1 cellular context compared by ENCODE assay signal in genomic region chr17:28576758-28577465, GRCh38.
TF ChIP-seq lines count a peak whose summit lies in the region.

Gene ALDOC (minus strand): TSS chr17:28576895. CDS start chr17:28575532, 1,363 bp downstream.

TF ChIP-seq in HepG2, 621 proteins besides CTCF, POLR2A, EP300 and RAD21 (continued from another document and continues in another):
- TF ChIP-seq BCLAF1 (IDR thresholded peaks at IDR 0.05) (no peak), MED1 (CRISPR knock-in tag; IDR thresholded peaks at IDR 0.05) (peak; percentile 86), ZNF318 (CRISPR knock-in tag; IDR thresholded peaks at IDR 0.05) (no peak), RFX5 (IDR thresholded peaks at IDR 0.05; ENCODE audit: low read depth, low read length) (no peak), MYNN (CRISPR knock-in tag; IDR thresholded peaks at IDR 0.05; ENCODE audit: low read depth) (no peak), MLXIP (CRISPR knock-in tag; IDR thresholded peaks at IDR 0.05; ENCODE audit: borderline replicate concordance) (peak; percentile 50; the same call in 1 of the 2 replicates), CENPX (CRISPR knock-in tag; IDR thresholded peaks at IDR 0.05) (no peak), KAT8 (CRISPR knock-in tag; IDR thresholded peaks at IDR 0.05) (peak; percentile 47; the same call in 1 of the 2 replicates), ZNF460 (CRISPR knock-in tag; IDR thresholded peaks at IDR 0.05; ENCODE audit: borderline replicate concordance) (no peak), HDAC1 (CRISPR knock-in tag; IDR thresholded peaks at IDR 0.05) (no peak), KLF6 (CRISPR knock-in tag; IDR thresholded peaks at IDR 0.05) (peak; percentile 73; the same call in 1 of the 2 replicates), RORA (CRISPR knock-in tag; IDR thresholded peaks at IDR 0.05) (no peak), ZNF234 (CRISPR knock-in tag; conservative IDR thresholded peaks at IDR 0.05) (no peak), KDM1A (CRISPR knock-in tag; IDR thresholded peaks at IDR 0.05) (no peak; the same call in 1 of the 2 replicates), PHF20 (CRISPR knock-in tag; IDR thresholded peaks at IDR 0.05) (no peak), ZNF556 (CRISPR knock-in tag; IDR thresholded peaks at IDR 0.05; ENCODE audit: borderline replicate concordance) (no peak), MAFG (CRISPR knock-in tag; IDR thresholded peaks at IDR 0.05) (no peak), STAG1 (CRISPR knock-in tag; IDR thresholded peaks at IDR 0.05) (no peak), ZKSCAN5 (CRISPR knock-in tag; IDR thresholded peaks at IDR 0.05) (no peak), ZNF143 (CRISPR knock-in tag; IDR thresholded peaks at IDR 0.05) (no peak), ZBTB42 (CRISPR knock-in tag; IDR thresholded peaks at IDR 0.05) (no peak), MTF2 (CRISPR knock-in tag; IDR thresholded peaks at IDR 0.05; ENCODE audit: borderline replicate concordance) (no peak), TCF7 (IDR thresholded peaks at IDR 0.05; ENCODE audit: low read depth) (no peak), ZNF761 (CRISPR knock-in tag; conservative IDR thresholded peaks at IDR 0.05) (no peak), ZNF331 (CRISPR knock-in tag; IDR thresholded peaks at IDR 0.05) (peak; percentile 88; the same call in 1 of the 2 replicates), ZNF138 (CRISPR knock-in tag; IDR thresholded peaks at IDR 0.05; ENCODE audit: low read depth) (0 out of 2 replicates have a peak, but pooled peaks have one; percentile 50), SETDB1 (CRISPR knock-in tag; IDR thresholded peaks at IDR 0.05; ENCODE audit: borderline replicate concordance) (no peak), CREB3 (CRISPR knock-in tag; IDR thresholded peaks at IDR 0.05) (no peak), ZNF510 (CRISPR knock-in tag; IDR thresholded peaks at IDR 0.05; ENCODE audit: low read depth) (no peak), FOXC1 (CRISPR knock-in tag; IDR thresholded peaks at IDR 0.05; ENCODE audit: borderline replicate concordance) (no peak), ZNF691 (CRISPR knock-in tag; IDR thresholded peaks at IDR 0.05; ENCODE audit: borderline replicate concordance, low read depth) (no peak), ZNF614 (CRISPR knock-in tag; IDR thresholded peaks at IDR 0.05; ENCODE audit: borderline replicate concordance) (peak; percentile 78; the same call in 1 of the 2 replicates), ZNF597 (CRISPR knock-in tag; IDR thresholded peaks at IDR 0.05) (no peak), MXD4 (CRISPR knock-in tag; IDR thresholded peaks at IDR 0.05) (peak; percentile 80; the same call in 1 of the 2 replicates), ARNTL (CRISPR knock-in tag; IDR thresholded peaks at IDR 0.05) (peak; percentile 90), ZMAT5 (CRISPR knock-in tag; IDR thresholded peaks at IDR 0.05; ENCODE audit: borderline replicate concordance, low read depth) (no peak), CAMTA2 (CRISPR knock-in tag; IDR thresholded peaks at IDR 0.05; ENCODE audit: borderline replicate concordance) (no peak), CEBPB (IDR thresholded peaks at IDR 0.05; ENCODE audit: borderline replicate concordance, low read depth, low read length) (no peak), ZNF205 (CRISPR knock-in tag; IDR thresholded peaks at IDR 0.05) (peak; percentile 95), SOX6 (IDR thresholded peaks at IDR 0.05) (no peak), SOX6 (CRISPR knock-in tag; IDR thresholded peaks at IDR 0.05) (peak; percentile 77), MTF1 (CRISPR knock-in tag; IDR thresholded peaks at IDR 0.05) (no peak), TRIM22 (IDR thresholded peaks at IDR 0.05) (no peak), SOX13 (IDR thresholded peaks at IDR 0.05) (no peak), SOX13 (CRISPR knock-in tag; conservative IDR thresholded peaks at IDR 0.05 in 1 of 2, IDR thresholded peaks at IDR 0.05 in 1 of 2) (peak in 1 of 2 experiments; percentile 75; a peak in 2 of 4 replicates), KDM3A (CRISPR knock-in tag; IDR thresholded peaks at IDR 0.05; ENCODE audit: low read depth) (no peak; the same call in 1 of the 2 replicates), HNRNPK (IDR thresholded peaks at IDR 0.05; ENCODE audit: low read depth, low read length, poor library complexity, severe bottlenecking) (no peak), ZNF446 (CRISPR knock-in tag; IDR thresholded peaks at IDR 0.05) (no peak), MAFF (IDR thresholded peaks at IDR 0.05; ENCODE audit: low read depth, low read length) (no peak), ZNF207 (IDR thresholded peaks at IDR 0.05; ENCODE audit: borderline replicate concordance) (no peak), MEF2D (CRISPR knock-in tag; IDR thresholded peaks at IDR 0.05) (peak; percentile 79), TAF1 (CRISPR knock-in tag; IDR thresholded peaks at IDR 0.05) (peak; percentile 65), ZNF678 (CRISPR knock-in tag; IDR thresholded peaks at IDR 0.05) (no peak)
